1 cellular context compared by ENCODE assay signal in genomic region chr12:121748571-121749265, GRCh38.
TF ChIP-seq lines count a peak whose summit lies in the region.

No MANE protein-coding gene starts in this region.

TF ChIP-seq in K562, 482 proteins besides CTCF, POLR2A, EP300 and RAD21 (continued from another document and continues in another):
- TF ChIP-seq ZBTB11 (CRISPR knock-in tag; IDR thresholded peaks at IDR 0.05) (peak in 1 of 3 experiments; percentile 24; a peak in 1 of 6 replicates), PHB2 (IDR thresholded peaks at IDR 0.05; ENCODE audit: low read depth) (no peak), ZNF717 (CRISPR knock-in tag; IDR thresholded peaks at IDR 0.05) (no peak), USF2 (CRISPR knock-in tag; IDR thresholded peaks at IDR 0.05) (no peak), TSHZ1 (CRISPR knock-in tag; IDR thresholded peaks at IDR 0.05) (no peak), ZNF507 (tag; conservative IDR thresholded peaks at IDR 0.05) (no peak), ZNF444 (CRISPR knock-in tag; IDR thresholded peaks at IDR 0.05) (no peak), MAZ (CRISPR knock-in tag; conservative IDR thresholded peaks at IDR 0.05 in 1 of 2, IDR thresholded peaks at IDR 0.05 in 1 of 2) (peak in 1 of 2 experiments; percentile 52; a peak in 1 of 4 replicates), ZBTB49 (CRISPR knock-in tag; IDR thresholded peaks at IDR 0.05; ENCODE audit: borderline replicate concordance) (0 out of 2 replicates have a peak, but pooled peaks have one; percentile 47), RNF219 (CRISPR knock-in tag; IDR thresholded peaks at IDR 0.05) (no peak), RB1 (IDR thresholded peaks at IDR 0.05; ENCODE audit: low read depth) (no peak), ZKSCAN3 (CRISPR knock-in tag; IDR thresholded peaks at IDR 0.05) (no peak), MLLT1 (IDR thresholded peaks at IDR 0.05) (no peak), GTF3C2 (IDR thresholded peaks at IDR 0.05; ENCODE audit: borderline replicate concordance, extremely low read depth, insufficient read length) (no peak), CREB3 (tag; conservative IDR thresholded peaks at IDR 0.05; ENCODE audit: low read depth) (0 out of 2 replicates have a peak, but pooled peaks have one; percentile 51), NELFE (IDR thresholded peaks at IDR 0.05; ENCODE audit: insufficient read depth, insufficient read length) (no peak), STAT5A (IDR thresholded peaks at IDR 0.05; ENCODE audit: borderline replicate concordance, low read length) (no peak), PCBP2 (IDR thresholded peaks at IDR 0.05; ENCODE audit: low read depth, low read length, poor library complexity, severe bottlenecking) (no peak), PCBP1 (IDR thresholded peaks at IDR 0.05; ENCODE audit: low read depth, low read length, poor library complexity, severe bottlenecking) (no peak), FOS (IDR thresholded peaks at IDR 0.05; ENCODE audit: extremely low read depth, insufficient read length) (no peak), ARNT (IDR thresholded peaks at IDR 0.05) (peak in 1 of 2 experiments; percentile 94; a peak in 1 of 4 replicates), TAF7 (tag; IDR thresholded peaks at IDR 0.05) (no peak), CCNT2 (IDR thresholded peaks at IDR 0.05; ENCODE audit: borderline replicate concordance, extremely low read depth, insufficient read length, low read depth, low read length) (no peak), ZNF354B (CRISPR knock-in tag; IDR thresholded peaks at IDR 0.05) (no peak), RBFOX2 (IDR thresholded peaks at IDR 0.05; ENCODE audit: low read depth, low read length) (peak; percentile 45), ZC3H8 (IDR thresholded peaks at IDR 0.05) (no peak), EP400 (IDR thresholded peaks at IDR 0.05) (peak; percentile 73), FOXP4 (CRISPR knock-in tag; IDR thresholded peaks at IDR 0.05; ENCODE audit: borderline replicate concordance) (0 out of 2 replicates have a peak, but pooled peaks have one; percentile 31), HDAC3 (IDR thresholded peaks at IDR 0.05; ENCODE audit: borderline replicate concordance, partially characterized antibody) (no peak)
